ENCODE assay signal across 13 cellular contexts in the genomic region with DNA sequence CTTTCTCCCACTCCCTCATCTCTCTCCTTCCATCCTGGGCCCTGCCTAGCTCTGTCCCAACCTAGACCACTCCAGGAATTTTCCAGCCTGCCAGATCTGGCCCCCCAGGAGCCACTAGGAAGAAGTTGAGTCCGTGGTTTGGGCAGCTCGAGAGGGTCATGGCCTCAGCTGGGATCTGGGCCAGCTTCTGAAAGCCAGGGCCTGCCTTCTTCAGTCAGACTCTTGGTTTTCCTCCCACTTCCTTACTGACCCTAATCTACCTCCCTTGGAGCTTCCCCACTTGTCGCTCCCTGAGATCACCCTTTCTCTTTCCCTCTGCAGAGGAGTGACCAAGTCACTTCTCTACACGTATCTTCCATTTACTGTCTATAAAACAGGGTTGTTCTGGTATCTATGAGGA. TPM values are rescaled to one million over a fixed set of nuclear protein-coding genes. Genes with fewer than 3 reads are reported as not detected.
DNase-seq lines count a peak whose midpoint lies in the region; ATAC-seq and TF ChIP-seq lines count a peak whose summit lies in the region.
"Had no signal": no experiment of that assay in that cellular context is flagged by ENCODE, and none has a peak within 500 bp of the region (broad histone marks: within the 10 kb centered on the region; RNA-seq: fewer than 3 reads in every experiment).

No MANE protein-coding gene starts in this region.

- no peak for DNase-seq in Right ventricle myocardium inferior (ENCODE audit: missing footprints)
- DNase-seq in cardiac septum (ENCODE audit: low spot score) = no peak
- DNase-seq in body of pancreas = peak in 2 of 4 donors; percentile 27 to 38
- DNase-seq in left ventricle myocardium superior = peak; percentile 52
- DNase-seq in globus pallidus (ENCODE audit: low spot score) = no peak
- DNase-seq in NCI-H2171 (lab: John Stamatoyannopoulos, UW) = no peak
- no peak for DNase-seq in SK-N-DZ (ENCODE audit: low spot score)
- DNase-seq: activated naive CD8-positive, alpha-beta T cell treated with anti-CD3 and anti-CD28 coated beads, Interleukin-2, amount 10 ng/mL, durations not matched to agents 7 days and 5 days; DMS 273 treated with DMSO at 0.1 percent for 48 hours; erythroblast; stimulated activated naive B cell treated with anti-CD40 and anti-IgM and Interleukin-4, amounts not matched to agents 10 μg/mL and 1 μg/mL and 100 μg/mL, for 72 hours had no signal

- no peaks in the 10 kb centered on the region for H3K36me3 ChIP-seq in body of pancreas (replicated peaks in 1 of 2; ENCODE audit: insufficient read depth in 1 of 2, low read depth in 2 of 2)

- intact Hi-C loops in Right ventricle myocardium inferior (cut with DNase I) = loop anchor here (5.0 kb wide), 2 partner anchors 37 to 77 kb away; a partner anchor contains a TSS
- intact Hi-C loops in cardiac septum (cut with DNase I) = loop anchor here (5.0 kb wide), 1 partner anchor 77 kb away; no protein-coding TSS in a partner anchor
- intact Hi-C loops in body of pancreas (cut with DNase I) = no loop called here
- intact Hi-C loops in left ventricle myocardium superior (cut with micrococcal nuclease) = loop anchor here (5.0 kb wide), 2 partner anchors 77 to 93 kb away; a partner anchor contains a TSS

- no peaks in the 10 kb centered on the region for H3K27me3 ChIP-seq in body of pancreas

- no peak for TF ChIP-seq POLR2A in body of pancreas (IDR thresholded peaks at IDR 0.05)

- no peak overlapping the region for H3K27ac ChIP-seq in body of pancreas
- H3K27ac ChIP-seq: A549 had no signal

- no peak for TF ChIP-seq CTCF in body of pancreas (IDR thresholded peaks at IDR 0.05)

- H3K4me3 ChIP-seq in body of pancreas = no peak overlapping the region
- H3K4me3 ChIP-seq: A549 had no signal

- H3K4me1 ChIP-seq in body of pancreas = no peaks in the 10 kb centered on the region

- no peaks in the 10 kb centered on the region for H3K9me3 ChIP-seq in body of pancreas
- H3K9me3 ChIP-seq: A549 had no signal

- WGBS in body of pancreas, 2 donors = 41 to 56% methylated on average over 4 of the region's 4 CpGs

- ATAC-seq in Right ventricle myocardium inferior (peak; percentile 58), body of pancreas (peak; percentile 39), left ventricle myocardium superior (peak; percentile 41), GM18858 (IDR thresholded peaks at IDR 0.05; ENCODE audit: unreplicated experiment) (no peak)
- ATAC-seq: stimulated activated naive B cell treated with anti-CD40 and anti-IgM and Interleukin-4, amounts not matched to agents 10 μg/mL and 1 μg/mL and 100 μg/mL, for 72 hours had no signal

RNA-seq across cellular contexts. Expression of a gene that starts 6.4 kb away (rescaled TPM):
- total RNA-seq in Right ventricle myocardium inferior (8.4 TPM), cardiac septum (9.6 TPM), body of pancreas (10 to 100 TPM in 1 of 2 donors, 1 to 10 TPM in 1; 6.6 to 11.4 TPM), left ventricle myocardium superior (9.0 TPM)
- 99.4 and 115 TPM in 2 replicates for polyA plus RNA-seq in SK-N-DZ (2014; cell fraction: cytosol; rRNA removed)
- 83.2 and 89.5 TPM in 2 replicates for polyA plus RNA-seq in SK-N-DZ (2014; cell fraction: nucleus; rRNA removed)

RNA-seq across cellular contexts. Expression of a gene that starts 35.4 kb away (rescaled TPM):
- 183 TPM for total RNA-seq in Right ventricle myocardium inferior
- total RNA-seq in cardiac septum = 168 TPM
- 10 to 100 TPM; 45.4 to 48.8 TPM for total RNA-seq in body of pancreas
- 197 TPM for total RNA-seq in left ventricle myocardium superior
- polyA plus RNA-seq in SK-N-DZ (2014; cell fraction: cytosol; rRNA removed) = 65.7 and 68.3 TPM in 2 replicates
- polyA plus RNA-seq in SK-N-DZ (2014; cell fraction: nucleus; rRNA removed) = 39.1 and 41.5 TPM in 2 replicates

RNA-seq across cellular contexts. Expression of a gene that starts 39.5 kb away (rescaled TPM):
- 299 TPM for total RNA-seq in Right ventricle myocardium inferior
- 294 TPM for total RNA-seq in cardiac septum
- 100 to 1,000 TPM; 154 to 173 TPM for total RNA-seq in body of pancreas
- total RNA-seq in left ventricle myocardium superior = 292 TPM
- polyA plus RNA-seq in SK-N-DZ (2014; cell fraction: cytosol; rRNA removed) = 45.9 and 54.5 TPM in 2 replicates
- 158 and 200 TPM in 2 replicates for polyA plus RNA-seq in SK-N-DZ (2014; cell fraction: nucleus; rRNA removed)

RNA-seq across cellular contexts. Expression of a gene that starts 41.4 kb away (rescaled TPM):
- 31.3 TPM for total RNA-seq in Right ventricle myocardium inferior
- 28.0 TPM for total RNA-seq in cardiac septum
- 10 to 100 TPM; 16.2 to 21.8 TPM for total RNA-seq in body of pancreas
- total RNA-seq in left ventricle myocardium superior = 32.2 TPM
- polyA plus RNA-seq in SK-N-DZ (2014; cell fraction: cytosol; rRNA removed) = 10.1 and 19.3 TPM in 2 replicates
- 34.9 and 35.8 TPM in 2 replicates for polyA plus RNA-seq in SK-N-DZ (2014; cell fraction: nucleus; rRNA removed)
